In genomic region chr22:36160499-36160942, GRCh38 we compare ENCODE assay signal across 8 cellular contexts. TPM values are rescaled to one million over a fixed set of nuclear protein-coding genes. Genes with fewer than 3 reads are reported as not detected.
DNase-seq lines count a peak whose midpoint lies in the region; ATAC-seq and TF ChIP-seq lines count a peak whose summit lies in the region.

TSS of gene APOL3 (minus strand) at chr22:36160755. CDS start at chr22:36149055, 11,700 bp downstream.

- no peak for TF ChIP-seq CTCF in heart left ventricle (IDR thresholded peaks at IDR 0.05)

- peak within 1 kb of the TSS; percentile 33; the same call in 1 of the 2 replicates for H3K27ac ChIP-seq in ACC112 (ENCODE audit: low read depth, low read length)
- peak within 1 kb of the TSS; percentile 86 to 97 (median 91) for H3K27ac ChIP-seq in heart left ventricle

- H3K4me3 ChIP-seq in ACC112 (ENCODE audit: low read depth, low read length) (peak within 1 kb of the TSS; percentile 82), heart left ventricle (peak within 1 kb of the TSS; percentile 22 to 79 (median 63))

- H3K27me3 ChIP-seq in ACC112 (ENCODE audit: insufficient read depth, low read length), result no peaks in the 10 kb centered on the region
- no peaks in the 10 kb centered on the region for H3K27me3 ChIP-seq in heart left ventricle

- TF ChIP-seq POLR2A in heart left ventricle (IDR thresholded peaks at IDR 0.05), result peak in 1 of 2 donors; percentile 91

- ATAC-seq in HG03460 (IDR thresholded peaks at IDR 0.05; ENCODE audit: unreplicated experiment), result peak; percentile 33
- ATAC-seq in heart left ventricle, result peak; percentile 62 to 82 (median 64)
- ATAC-seq in HG03196 (IDR thresholded peaks at IDR 0.05; ENCODE audit: unreplicated experiment), result no peak

- peak within 1 kb of the TSS; percentile 72 for H2AFZ ChIP-seq in ACC112 (ENCODE audit: low read length, unreplicated experiment)

- peaks cover 27% of the 10 kb centered on the region for H3K79me2 ChIP-seq in ACC112 (ENCODE audit: control insufficient read depth, insufficient read depth, low read length, unreplicated experiment)

- H3K36me3 ChIP-seq in ACC112 (ENCODE audit: insufficient read depth, low read length) (no peaks in the 10 kb centered on the region), heart left ventricle (peaks cover 0 to under 1% (median 0%) of the 10 kb centered on the region in 9 donors)

- DNase-seq in activated naive CD4-positive, alpha-beta T cell treated with anti-CD3 and anti-CD28 coated beads, Interleukin-2, amount 50 U/mL, for 16 hours, result peak; percentile 31
- DNase-seq in heart left ventricle (peak; percentile 85 to 90 (median 88)), RKO (ENCODE audit: low spot score) (no peak), epidermal melanocyte (ENCODE audit: insufficient read length, low spot score) (no peak)
- DNase-seq in stimulated activated CD4-positive, alpha-beta T cell treated with anti-CD3 and anti-CD28 coated beads, Interleukin-1b, Interleukin-23, amount 100 ng/mL, for 48 hours, result peak; percentile 42

- H3K4me1 ChIP-seq in ACC112 (ENCODE audit: control insufficient read depth, insufficient read depth, low read length, unreplicated experiment), result peaks cover 29% of the 10 kb centered on the region
- H3K4me1 ChIP-seq in heart left ventricle, result peaks cover 0 to 85% (median 30%) of the 10 kb centered on the region in 12 donors

- H3K9me3 ChIP-seq in heart left ventricle, result no peaks in the 10 kb centered on the region

- 19 to 28% (median 26%) methylated on average over 3 of the region's 3 CpGs for WGBS in heart left ventricle, 4 donors

- intact Hi-C loops in heart left ventricle (cut with DNase I), result no loop called here

RNA-seq across cellular contexts. Expression of gene APOL3, which starts in this region (rescaled TPM):
- total RNA-seq in heart left ventricle, result 100 to 1,000 TPM in 1 of 9 donors, 10 to 100 TPM in 8; 16.9 to 103 (median 24.5) TPM
- polyA plus RNA-seq in heart left ventricle, result 10 to 100 TPM; 23.9 to 24.6 TPM

Comparison
In these comparisons a context has a peak if more than half of its experiments do, and no peak if none do; other contexts are left out.
1. DNase-seq: peak in activated naive CD4-positive, alpha-beta T cell treated with anti-CD3 and anti-CD28 coated beads, Interleukin-2, amount 50 U/mL, for 16 hours (single experiment), heart left ventricle (5 of 5) and stimulated activated CD4-positive, alpha-beta T cell treated with anti-CD3 and anti-CD28 coated beads, Interleukin-1b, Interleukin-23, amount 100 ng/mL, for 48 hours (single experiment); none in RKO (single experiment) and epidermal melanocyte (single experiment).